ENCODE assay signal across 1 cellular context in the genomic region with DNA sequence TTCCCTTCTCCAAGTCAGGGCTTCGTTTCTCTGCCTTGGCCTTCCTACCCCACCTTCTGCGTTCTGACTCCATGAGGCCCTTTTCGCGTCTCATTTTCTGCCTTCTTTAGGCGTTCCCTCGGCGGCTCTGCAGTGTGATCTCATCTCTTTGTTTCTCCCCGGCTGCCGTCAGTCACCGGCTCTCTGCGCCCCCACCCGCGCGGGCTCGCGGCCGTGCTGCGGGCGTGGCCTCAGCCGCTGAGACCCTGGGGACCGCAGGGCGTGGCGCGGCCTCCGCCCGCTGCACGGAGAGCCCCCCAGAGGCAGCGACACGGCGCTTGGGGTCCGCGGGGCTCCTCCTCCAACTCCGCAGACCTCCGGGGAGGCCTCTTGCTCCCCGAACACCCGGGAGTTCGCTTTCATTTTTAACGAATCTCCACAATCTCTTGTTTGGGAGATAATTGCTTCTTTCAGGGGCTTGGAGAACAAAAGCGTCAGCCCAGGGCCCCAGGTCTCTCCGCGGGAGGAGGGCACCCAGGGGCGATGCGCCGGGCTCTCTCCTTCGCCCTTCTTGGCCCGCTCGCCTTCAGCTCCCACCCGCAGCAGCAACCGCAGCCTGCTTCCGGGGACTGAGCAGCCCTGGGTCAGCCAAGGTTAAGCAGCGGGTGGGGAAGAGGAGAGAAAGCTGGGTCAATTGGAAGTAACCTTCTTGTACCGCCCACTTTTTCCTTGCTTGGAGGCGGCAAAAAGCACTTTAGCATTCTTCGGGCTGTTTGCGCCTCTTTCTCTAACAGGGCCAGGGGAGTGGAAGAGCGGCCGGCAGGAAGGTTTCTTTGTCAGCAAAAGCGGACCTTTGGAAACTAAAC.
TF ChIP-seq lines count a peak whose summit lies in the region.

No MANE protein-coding gene starts in this region.

TF ChIP-seq in HepG2, 621 proteins besides CTCF, POLR2A, EP300 and RAD21 (continued from another document):
- TF ChIP-seq SOX6 (IDR thresholded peaks at IDR 0.05) (no peak), SOX6 (CRISPR knock-in tag; IDR thresholded peaks at IDR 0.05) (peak; percentile 21; the same call in 1 of the 2 replicates), MED8 (CRISPR knock-in tag; IDR thresholded peaks at IDR 0.05; ENCODE audit: insufficient replicate concordance) (no peak), TCF7L2 (IDR thresholded peaks at IDR 0.05; ENCODE audit: low read depth, low read length) (no peak), ZNF317 (CRISPR knock-in tag; IDR thresholded peaks at IDR 0.05) (no peak), HMGXB4 (CRISPR knock-in tag; IDR thresholded peaks at IDR 0.05; ENCODE audit: borderline replicate concordance in 1 of 2, low read depth in 1 of 2) (peak; percentile 37 to 64; a peak in 2 of 4 replicates), ZSCAN25 (CRISPR knock-in tag; IDR thresholded peaks at IDR 0.05) (no peak), KDM3A (CRISPR knock-in tag; IDR thresholded peaks at IDR 0.05; ENCODE audit: low read depth) (no peak), U2AF2 (IDR thresholded peaks at IDR 0.05; ENCODE audit: low read depth, low read length) (no peak), PLRG1 (conservative IDR thresholded peaks at IDR 0.05) (no peak), ZNF761 (CRISPR knock-in tag; conservative IDR thresholded peaks at IDR 0.05) (no peak)
- TF ChIP-seq, protein P1, sequence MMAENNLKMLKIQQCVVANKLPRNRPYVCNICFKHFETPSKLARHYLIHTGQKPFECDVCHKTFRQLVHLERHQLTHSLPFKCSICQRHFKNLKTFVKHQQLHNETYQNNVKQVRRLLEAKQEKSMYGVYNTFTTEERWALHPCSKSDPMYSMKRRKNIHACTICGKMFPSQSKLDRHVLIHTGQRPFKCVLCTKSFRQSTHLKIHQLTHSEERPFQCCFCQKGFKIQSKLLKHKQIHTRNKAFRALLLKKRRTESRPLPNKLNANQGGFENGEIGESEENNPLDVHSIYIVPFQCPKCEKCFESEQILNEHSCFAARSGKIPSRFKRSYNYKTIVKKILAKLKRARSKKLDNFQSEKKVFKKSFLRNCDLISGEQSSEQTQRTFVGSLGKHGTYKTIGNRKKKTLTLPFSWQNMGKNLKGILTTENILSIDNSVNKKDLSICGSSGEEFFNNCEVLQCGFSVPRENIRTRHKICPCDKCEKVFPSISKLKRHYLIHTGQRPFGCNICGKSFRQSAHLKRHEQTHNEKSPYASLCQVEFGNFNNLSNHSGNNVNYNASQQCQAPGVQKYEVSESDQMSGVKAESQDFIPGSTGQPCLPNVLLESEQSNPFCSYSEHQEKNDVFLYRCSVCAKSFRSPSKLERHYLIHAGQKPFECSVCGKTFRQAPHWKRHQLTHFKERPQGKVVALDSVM (CRISPR knock-in tag; IDR thresholded peaks at IDR 0.05) = no peak
- TF ChIP-seq, protein P2, sequence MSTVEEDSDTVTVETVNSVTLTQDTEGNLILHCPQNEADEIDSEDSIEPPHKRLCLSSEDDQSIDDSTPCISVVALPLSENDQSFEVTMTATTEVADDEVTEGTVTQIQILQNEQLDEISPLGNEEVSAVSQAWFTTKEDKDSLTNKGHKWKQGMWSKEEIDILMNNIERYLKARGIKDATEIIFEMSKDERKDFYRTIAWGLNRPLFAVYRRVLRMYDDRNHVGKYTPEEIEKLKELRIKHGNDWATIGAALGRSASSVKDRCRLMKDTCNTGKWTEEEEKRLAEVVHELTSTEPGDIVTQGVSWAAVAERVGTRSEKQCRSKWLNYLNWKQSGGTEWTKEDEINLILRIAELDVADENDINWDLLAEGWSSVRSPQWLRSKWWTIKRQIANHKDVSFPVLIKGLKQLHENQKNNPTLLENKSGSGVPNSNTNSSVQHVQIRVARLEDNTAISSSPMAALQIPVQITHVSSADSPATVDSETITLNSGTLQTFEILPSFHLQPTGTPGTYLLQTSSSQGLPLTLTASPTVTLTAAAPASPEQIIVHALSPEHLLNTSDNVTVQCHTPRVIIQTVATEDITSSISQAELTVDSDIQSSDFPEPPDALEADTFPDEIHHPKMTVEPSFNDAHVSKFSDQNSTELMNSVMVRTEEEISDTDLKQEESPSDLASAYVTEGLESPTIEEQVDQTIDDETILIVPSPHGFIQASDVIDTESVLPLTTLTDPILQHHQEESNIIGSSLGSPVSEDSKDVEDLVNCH (CRISPR knock-in tag; IDR thresholded peaks at IDR 0.05) = no peak
- TF ChIP-seq, protein P3, sequence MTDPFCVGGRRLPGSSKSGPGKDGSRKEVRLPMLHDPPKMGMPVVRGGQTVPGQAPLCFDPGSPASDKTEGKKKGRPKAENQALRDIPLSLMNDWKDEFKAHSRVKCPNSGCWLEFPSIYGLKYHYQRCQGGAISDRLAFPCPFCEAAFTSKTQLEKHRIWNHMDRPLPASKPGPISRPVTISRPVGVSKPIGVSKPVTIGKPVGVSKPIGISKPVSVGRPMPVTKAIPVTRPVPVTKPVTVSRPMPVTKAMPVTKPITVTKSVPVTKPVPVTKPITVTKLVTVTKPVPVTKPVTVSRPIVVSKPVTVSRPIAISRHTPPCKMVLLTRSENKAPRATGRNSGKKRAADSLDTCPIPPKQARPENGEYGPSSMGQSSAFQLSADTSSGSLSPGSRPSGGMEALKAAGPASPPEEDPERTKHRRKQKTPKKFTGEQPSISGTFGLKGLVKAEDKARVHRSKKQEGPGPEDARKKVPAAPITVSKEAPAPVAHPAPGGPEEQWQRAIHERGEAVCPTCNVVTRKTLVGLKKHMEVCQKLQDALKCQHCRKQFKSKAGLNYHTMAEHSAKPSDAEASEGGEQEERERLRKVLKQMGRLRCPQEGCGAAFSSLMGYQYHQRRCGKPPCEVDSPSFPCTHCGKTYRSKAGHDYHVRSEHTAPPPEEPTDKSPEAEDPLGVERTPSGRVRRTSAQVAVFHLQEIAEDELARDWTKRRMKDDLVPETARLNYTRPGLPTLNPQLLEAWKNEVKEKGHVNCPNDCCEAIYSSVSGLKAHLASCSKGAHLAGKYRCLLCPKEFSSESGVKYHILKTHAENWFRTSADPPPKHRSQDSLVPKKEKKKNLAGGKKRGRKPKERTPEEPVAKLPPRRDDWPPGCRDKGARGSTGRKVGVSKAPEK (CRISPR knock-in tag; IDR thresholded peaks at IDR 0.05; ENCODE audit: borderline replicate concordance) = no peak
TF ChIP-seq in HepG2: peak in this region for 83.
